1 cellular context compared by ENCODE assay signal in genomic region chr10:71218046-71218832, GRCh38.
TF ChIP-seq lines count a peak whose summit lies in the region.

No MANE protein-coding gene starts in this region.

TF ChIP-seq in GM12878, 131 proteins besides CTCF, POLR2A, EP300 and RAD21 (continued from another document):
- TF ChIP-seq CUX1 (IDR thresholded peaks at IDR 0.05; ENCODE audit: insufficient replicate concordance, low read depth, low read length) (no peak), ZBTB33 (IDR thresholded peaks at IDR 0.05) (no peak), SIX5 (IDR thresholded peaks at IDR 0.05; ENCODE audit: low read depth, low read length, severe bottlenecking) (no peak), TCF7 (IDR thresholded peaks at IDR 0.05; ENCODE audit: borderline replicate concordance) (no peak), MEF2A (IDR thresholded peaks at IDR 0.05; ENCODE audit: insufficient read depth, low read depth, low read length) (no peak), HCFC1 (IDR thresholded peaks at IDR 0.05; ENCODE audit: low read length) (no peak), LARP7 (IDR thresholded peaks at IDR 0.05) (no peak), RB1 (IDR thresholded peaks at IDR 0.05; ENCODE audit: borderline replicate concordance) (no peak)
TF ChIP-seq in GM12878: peak in this region for 0.
